10 cellular contexts compared by ENCODE assay signal in the genomic region with DNA sequence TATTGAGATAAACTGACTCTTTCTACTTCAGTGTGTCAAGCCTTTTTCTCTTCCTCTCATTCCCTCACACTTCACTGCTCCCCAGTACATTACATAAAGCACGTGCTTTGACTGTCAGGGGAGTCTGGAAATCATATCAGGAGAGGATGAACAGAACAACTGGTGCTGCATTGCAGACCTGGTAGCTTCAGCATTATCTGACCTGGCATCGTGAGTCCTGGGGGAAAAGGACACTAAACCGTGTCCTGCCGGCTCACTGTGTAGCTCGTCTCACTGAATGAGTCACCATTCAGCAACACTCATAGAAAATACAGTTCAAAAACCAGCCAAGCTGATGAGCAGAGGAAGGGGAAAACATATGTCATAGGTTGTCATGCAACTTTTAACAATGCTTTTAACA.
DNase-seq lines count a peak whose midpoint lies in the region; TF ChIP-seq lines count a peak whose summit lies in the region.
"Had no signal": no experiment of that assay in that cellular context is flagged by ENCODE, and none has a peak within 500 bp of the region (broad histone marks: within the 10 kb centered on the region; RNA-seq: fewer than 3 reads in every experiment).

No MANE protein-coding gene starts in this region.

- peak; percentile 10 to 49 for DNase-seq in cardiac muscle cell (ENCODE audit: low read depth in 1 of 2, low spot score in 1 of 2)
- DNase-seq in cardiac septum (ENCODE audit: low spot score) = no peak
- DNase-seq in NCI-H460 (ENCODE audit: extremely low read depth, low read depth) = peak; percentile 12
- DNase-seq in endodermal cell = no peak
- peak; percentile 53 for DNase-seq in superior temporal gyrus (ENCODE audit: extremely low spot score)
- DNase-seq in activated T-cell treated with anti-CD3 and anti-CD28 coated beads, Interleukin-2, amount 50 U/mL, for 24 hours = no peak
- DNase-seq in cortex of kidney (lab: John Stamatoyannopoulos, UW) = no peak
- DNase-seq in 8988T = no peak
- DNase-seq: activated CD4-positive, alpha-beta T cell treated with anti-CD3 and anti-CD28 coated beads for 36 hours; NCI-H69 had no signal

- peaks cover 7% of the 10 kb centered on the region for H3K4me1 ChIP-seq in cardiac muscle cell (ENCODE audit: low read depth)
- no peaks in the 10 kb centered on the region for H3K4me1 ChIP-seq in endodermal cell (ENCODE audit: control insufficient read depth, insufficient read depth, low read length)

- no peaks in the 10 kb centered on the region for H3K27me3 Mint-ChIP-seq in endodermal cell (ENCODE audit: insufficient read depth)
- no peaks in the 10 kb centered on the region for H3K27me3 Mint-ChIP-seq in activated T-cell treated with anti-CD3 and anti-CD28 coated beads, Interleukin-2, amount 50 U/mL, for 24 hours

- peaks cover 2% of the 10 kb centered on the region for H3K9me3 Mint-ChIP-seq in endodermal cell
- peaks cover 2% of the 10 kb centered on the region for H3K9me3 Mint-ChIP-seq in activated T-cell treated with anti-CD3 and anti-CD28 coated beads, Interleukin-2, amount 50 U/mL, for 24 hours

- 40 to 69% methylated on average over 1 to 5 of the region's 5 CpGs for WGBS in endodermal cell (ENCODE audit: insufficient coverage in 1 of 2, insufficient read length in 1 of 2), 2 experiments

- H3K4me1 Mint-ChIP-seq in endodermal cell = peaks cover 10% of the 10 kb centered on the region
- no peaks in the 10 kb centered on the region for H3K4me1 Mint-ChIP-seq in activated T-cell treated with anti-CD3 and anti-CD28 coated beads, Interleukin-2, amount 50 U/mL, for 24 hours (ENCODE audit: low read depth)
- H3K4me1 Mint-ChIP-seq: activated CD4-positive, alpha-beta T cell treated with anti-CD3 and anti-CD28 coated beads for 36 hours had no signal

- H3K9ac ChIP-seq in endodermal cell (ENCODE audit: extremely low read depth, low read length, poor library complexity, severe bottlenecking) = no peak overlapping the region

- no peaks in the 10 kb centered on the region for H3K9me3 ChIP-seq in cardiac muscle cell (ENCODE audit: low read depth)
- no peaks in the 10 kb centered on the region for H3K9me3 ChIP-seq in endodermal cell (ENCODE audit: control insufficient read depth, low read length)

- no peak overlapping the region for H3K27ac ChIP-seq in cardiac muscle cell
- peak overlapping the region; percentile 44 for H3K27ac ChIP-seq in endodermal cell (ENCODE audit: low read depth, low read length)

- H3K36me3 ChIP-seq in cardiac muscle cell (no peaks in the 10 kb centered on the region), endodermal cell (ENCODE audit: control insufficient read depth, insufficient read depth, low read length) (no peaks in the 10 kb centered on the region)

- H3K4me3 ChIP-seq in cardiac muscle cell (no peak overlapping the region), endodermal cell (ENCODE audit: low read length) (no peak overlapping the region)

- no peak for TF ChIP-seq CTCF in cardiac muscle cell (IDR thresholded peaks at IDR 0.05; ENCODE audit: low read depth, low read length)
- no peak for TF ChIP-seq CTCF in endodermal cell (conservative IDR thresholded peaks at IDR 0.05)

- no peaks in the 10 kb centered on the region for H3K27me3 ChIP-seq in cardiac muscle cell
- no peaks in the 10 kb centered on the region for H3K27me3 ChIP-seq in endodermal cell (ENCODE audit: control insufficient read depth, insufficient read depth, low read length, poor library complexity, severe bottlenecking)

- no peak overlapping the region for H3K4me3 Mint-ChIP-seq in endodermal cell
- no peak overlapping the region for H3K4me3 Mint-ChIP-seq in activated T-cell treated with anti-CD3 and anti-CD28 coated beads, Interleukin-2, amount 50 U/mL, for 24 hours
- H3K4me3 Mint-ChIP-seq: activated CD4-positive, alpha-beta T cell treated with anti-CD3 and anti-CD28 coated beads for 36 hours had no signal

- H3K36me3 Mint-ChIP-seq in endodermal cell (ENCODE audit: low read depth) = no peaks in the 10 kb centered on the region
- H3K36me3 Mint-ChIP-seq in activated T-cell treated with anti-CD3 and anti-CD28 coated beads, Interleukin-2, amount 50 U/mL, for 24 hours (ENCODE audit: low read depth) = no peaks in the 10 kb centered on the region

- intact Hi-C loops in cardiac septum (cut with DNase I) = no loop called here

- H3K27ac Mint-ChIP-seq in endodermal cell = peak overlapping the region; percentile 5
- no peak overlapping the region for H3K27ac Mint-ChIP-seq in activated T-cell treated with anti-CD3 and anti-CD28 coated beads, Interleukin-2, amount 50 U/mL, for 24 hours
- H3K27ac Mint-ChIP-seq: activated CD4-positive, alpha-beta T cell treated with anti-CD3 and anti-CD28 coated beads for 36 hours had no signal

Comparison
In these comparisons a context has a peak if more than half of its experiments do, and no peak if none do; other contexts are left out.
1. DNase-seq: peak in cardiac muscle cell (2 of 2), NCI-H460 (single experiment) and superior temporal gyrus (single experiment); none in cardiac septum (single experiment), endodermal cell (single experiment), activated T-cell treated with anti-CD3 and anti-CD28 coated beads, Interleukin-2, amount 50 U/mL, for 24 hours (single experiment), cortex of kidney (single experiment) and 8988T (single experiment).